25 cellular contexts compared by ENCODE assay signal in the genomic region with DNA sequence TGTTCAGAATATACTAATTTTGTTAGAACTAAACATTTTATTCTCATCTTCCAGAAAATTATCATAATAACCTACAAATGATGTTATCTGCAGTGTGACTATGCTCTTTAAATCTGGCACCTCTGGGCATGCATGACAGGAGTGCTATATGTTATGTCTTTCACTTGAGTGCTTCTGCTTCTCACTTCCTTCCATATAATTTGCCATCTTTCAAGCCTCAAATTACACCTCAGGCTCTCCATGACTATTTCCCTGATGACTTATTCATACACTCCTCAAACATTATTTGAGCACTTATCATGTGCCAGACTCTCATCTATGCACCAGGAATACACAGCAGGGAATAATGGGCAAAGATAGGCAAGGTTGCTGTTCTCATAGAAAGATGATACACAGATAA.
"Had no signal": no experiment of that assay in that cellular context is flagged by ENCODE, and none has a peak within 500 bp of the region (broad histone marks: within the 10 kb centered on the region; RNA-seq: fewer than 3 reads in every experiment).

No MANE protein-coding gene starts in this region.

- H3K4me3 ChIP-seq: lower lobe of right lung, ovary, right atrium auricular region, right lobe of liver, smooth muscle cell, stomach, testis, thyroid gland, transverse colon, upper lobe of left lung, vagina had no signal

- DNase-seq: kidney glomerular epithelial cell; left cardiac atrium; lower lobe of right lung; mammary epithelial cell; mesenchymal stem cell; natural killer cell; nephron progenitor cell; ovary; right lobe of liver; stimulated activated CD4-positive, alpha-beta T cell treated with anti-CD3 and anti-CD28 coated beads, Interleukin-1b, Interleukin-23, amount 100 ng/mL, for 48 hours; stimulated activated CD4-positive, alpha-beta T cell treated with anti-CD3 and anti-CD28 coated beads, Interleukin-2, amount 100 ng/mL, for 48 hours; stimulated activated CD4-positive, alpha-beta T cell treated with anti-CD3 and anti-CD28 coated beads, Interleukin-4, amount 100 ng/mL, for 4 hours; stimulated activated CD8-positive, alpha-beta memory T cell treated with anti-CD3 and anti-CD28 coated beads, Interleukin-4, amount 100 ng/mL, for 48 hours; stimulated activated naive CD8-positive, alpha-beta T cell treated with anti-CD3 and anti-CD28 coated beads, Interleukin-15, Interleukin-2, amounts not matched to agents 100 U/mL and 50 U/mL, for 24 hours; stomach; testis; thyroid gland; transverse colon; upper lobe of left lung had no signal

- H3K27ac Mint-ChIP-seq: natural killer cell; nephron progenitor cell; progenitor cell of endocrine pancreas; stimulated activated memory B cell treated with anti-CD40 and anti-IgM and Interleukin-4, amounts not matched to agents 10 μg/mL and 1 μg/mL and 100 μg/mL, for 72 hours had no signal

- H3K36me3 Mint-ChIP-seq: natural killer cell; stimulated activated memory B cell treated with anti-CD40 and anti-IgM and Interleukin-4, amounts not matched to agents 10 μg/mL and 1 μg/mL and 100 μg/mL, for 72 hours had no signal

- H3K4me1 Mint-ChIP-seq: natural killer cell, nephron progenitor cell had no signal

- H3K27ac ChIP-seq: lower lobe of right lung, ovary, right atrium auricular region, right lobe of liver, stomach, testis, thyroid gland, transverse colon, upper lobe of left lung, vagina had no signal

- ATAC-seq: left cardiac atrium; left lobe of liver; lower lobe of right lung; natural killer cell; right lobe of liver; stimulated activated memory B cell treated with anti-CD40 and anti-IgM and Interleukin-4, amounts not matched to agents 10 μg/mL and 1 μg/mL and 100 μg/mL, for 72 hours; stimulated activated naive CD8-positive, alpha-beta T cell treated with anti-CD3 and anti-CD28 coated beads, Interleukin-15, Interleukin-2, amounts not matched to agents 100 U/mL and 50 U/mL, for 24 hours had no signal

- H3K4me1 ChIP-seq: lower lobe of right lung, right atrium auricular region, right lobe of liver, testis, transverse colon, upper lobe of left lung, vagina had no signal

- H3K27me3 ChIP-seq: ovary, right atrium auricular region, right lobe of liver, stomach, testis, thyroid gland, transverse colon, upper lobe of left lung, vagina had no signal

- H3K4me2 ChIP-seq: smooth muscle cell had no signal

- H3K4me3 Mint-ChIP-seq: natural killer cell; nephron progenitor cell; stimulated activated memory B cell treated with anti-CD40 and anti-IgM and Interleukin-4, amounts not matched to agents 10 μg/mL and 1 μg/mL and 100 μg/mL, for 72 hours had no signal
